In the genomic region with DNA sequence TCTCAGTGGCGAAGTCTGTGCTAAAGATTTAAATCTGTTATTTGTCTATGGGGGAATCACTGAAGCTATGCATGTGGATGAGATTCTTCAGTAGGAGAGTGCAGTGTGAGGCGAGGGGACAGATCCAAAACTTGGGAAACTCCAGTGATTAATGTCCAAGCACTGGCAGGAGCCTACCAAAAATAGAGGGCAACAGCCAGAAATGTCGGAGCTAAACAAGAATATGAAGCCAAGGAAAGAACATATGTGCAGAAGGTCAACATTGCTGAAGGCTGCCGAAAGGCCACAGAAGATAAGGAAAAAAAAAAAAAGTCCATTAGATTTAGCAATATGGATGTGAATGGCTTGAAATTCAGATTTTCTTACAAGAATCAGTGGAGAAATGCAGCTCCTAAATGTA, we compare ENCODE assay signal across 22 cellular contexts.
"Had no signal": no experiment of that assay in that cellular context is flagged by ENCODE, and none has a peak within 500 bp of the region (broad histone marks: within the 10 kb centered on the region; RNA-seq: fewer than 3 reads in every experiment).

No MANE protein-coding gene starts in this region.

- H3K27me3 ChIP-seq: Peyer's patch, SJSA1 had no signal

- H3K9me3 ChIP-seq: Peyer's patch, SJSA1 had no signal

- H3K36me3 ChIP-seq: Peyer's patch, SJSA1 had no signal

- H3K27ac ChIP-seq: Peyer's patch, RWPE1, SJSA1 had no signal

- DNase-seq: activated CD4-positive, alpha-beta T cell treated with anti-CD3 and anti-CD28 coated beads for 4 hours; activated CD8-positive, alpha-beta memory T cell treated with anti-CD3 and anti-CD28 coated beads, Interleukin-2, amount 50 U/mL, for 48 hours; activated CD8-positive, alpha-beta T cell treated with anti-CD3 and anti-CD28 coated beads for 36 hours; activated effector memory CD4-positive, alpha-beta T cell treated with Interleukin-2 at 50 U/mL for 16 hours; activated naive CD4-positive, alpha-beta T cell; activated T-cell treated with anti-CD3 and anti-CD28 coated beads, Interleukin-2, amount 50 U/mL, for 24 hours; amygdala; MM.1S; NCI-H1105 treated with DMSO at 0.1 percent for 48 hours; NCI-H1436 treated with DMSO at 0.1 percent for 48 hours; NCI-H187; NCI-H2081; NCI-H446; NCI-H524; Peyer's patch; SHP77 had no signal

- H3K9me3 Mint-ChIP-seq: activated CD8-positive, alpha-beta T cell treated with anti-CD3 and anti-CD28 coated beads for 36 hours; activated naive CD4-positive, alpha-beta T cell treated with anti-CD3 and anti-CD28 coated beads, Interleukin-2, amount 50 U/mL, for 24 hours; activated T-cell treated with anti-CD3 and anti-CD28 coated beads, Interleukin-2, amount 50 U/mL, for 24 hours; activated T-helper 1 cell treated with anti-CD3 and anti-CD28 coated beads, Interleukin-12 subunit alpha, Interleukin-12 subunit beta, Interleukin-2, Interleukin-4 antibody, amounts not matched to agents 30 ng/mL and 10 ng/mL and 1 ng/mL, durations not matched to agents 14 hours and 24 hours and 36 hours; T-helper 1 cell treated with Interleukin-12 subunit alpha and Interleukin-12 subunit beta and Interleukin-4 antibody, amounts not matched to agents 30 μg/mL and 1 μg/mL, for 36 hours had no signal

- H3K36me3 Mint-ChIP-seq: activated naive CD4-positive, alpha-beta T cell treated with anti-CD3 and anti-CD28 coated beads, Interleukin-2, amount 50 U/mL, for 24 hours had no signal

- H3K4me1 ChIP-seq: Peyer's patch had no signal

- H3K4me1 Mint-ChIP-seq: activated naive CD4-positive, alpha-beta T cell treated with anti-CD3 and anti-CD28 coated beads, Interleukin-2, amount 50 U/mL, for 24 hours had no signal

- H3K27ac Mint-ChIP-seq: activated CD8-positive, alpha-beta T cell treated with anti-CD3 and anti-CD28 coated beads for 36 hours; activated naive CD4-positive, alpha-beta T cell treated with anti-CD3 and anti-CD28 coated beads, Interleukin-2, amount 50 U/mL, for 24 hours; activated T-cell treated with anti-CD3 and anti-CD28 coated beads, Interleukin-2, amount 50 U/mL, for 24 hours; activated T-helper 1 cell treated with anti-CD3 and anti-CD28 coated beads, Interleukin-12 subunit alpha, Interleukin-12 subunit beta, Interleukin-2, Interleukin-4 antibody, amounts not matched to agents 30 ng/mL and 10 ng/mL and 1 ng/mL, durations not matched to agents 14 hours and 24 hours and 36 hours; T-helper 1 cell treated with Interleukin-12 subunit alpha and Interleukin-12 subunit beta and Interleukin-4 antibody, amounts not matched to agents 30 μg/mL and 1 μg/mL, for 36 hours had no signal

- H3K27me3 Mint-ChIP-seq: activated CD8-positive, alpha-beta T cell treated with anti-CD3 and anti-CD28 coated beads for 36 hours; activated T-cell treated with anti-CD3 and anti-CD28 coated beads, Interleukin-2, amount 50 U/mL, for 24 hours had no signal

- H3K4me3 Mint-ChIP-seq: activated CD8-positive, alpha-beta T cell treated with anti-CD3 and anti-CD28 coated beads for 36 hours; activated naive CD4-positive, alpha-beta T cell treated with anti-CD3 and anti-CD28 coated beads, Interleukin-2, amount 50 U/mL, for 24 hours; activated T-cell treated with anti-CD3 and anti-CD28 coated beads, Interleukin-2, amount 50 U/mL, for 24 hours; activated T-helper 1 cell treated with anti-CD3 and anti-CD28 coated beads, Interleukin-12 subunit alpha, Interleukin-12 subunit beta, Interleukin-2, Interleukin-4 antibody, amounts not matched to agents 30 ng/mL and 10 ng/mL and 1 ng/mL, durations not matched to agents 14 hours and 24 hours and 36 hours; T-helper 1 cell treated with Interleukin-12 subunit alpha and Interleukin-12 subunit beta and Interleukin-4 antibody, amounts not matched to agents 30 μg/mL and 1 μg/mL, for 36 hours had no signal

- H3K4me3 ChIP-seq: Peyer's patch, SJSA1 had no signal

- ATAC-seq: activated CD4-positive, CD25-positive, alpha-beta regulatory T cell treated with anti-CD3 and anti-CD28 coated beads, Interleukin-2, amount 50 U/mL, for 24 hours; activated CD8-positive, alpha-beta T cell treated with anti-CD3 and anti-CD28 coated beads for 36 hours had no signal
